ENCODE assay signal across 30 cellular contexts in genomic region chr10:120459185-120459584, GRCh38. TPM values are rescaled to one million over a fixed set of nuclear protein-coding genes. Genes with fewer than 3 reads are reported as not detected.
DNase-seq lines count a peak whose midpoint lies in the region; ATAC-seq and TF ChIP-seq lines count a peak whose summit lies in the region.
"Had no signal": no experiment of that assay in that cellular context is flagged by ENCODE, and none has a peak within 500 bp of the region (broad histone marks: within the 10 kb centered on the region; RNA-seq: fewer than 3 reads in every experiment).

No MANE protein-coding gene starts in this region.

- peaks cover 6% of the 10 kb centered on the region for H3K27me3 ChIP-seq in BE2C

- no peak for ATAC-seq in GM18498 (IDR thresholded peaks at IDR 0.05; ENCODE audit: unreplicated experiment)
- no peak for ATAC-seq in natural killer cell treated with Interleukin-12 subunit alpha and Interleukin-12 subunit beta and Interleukin-15 and Interleukin-18, amount 100 ng/mL, for 72 hours
- ATAC-seq: activated T-helper 17 cell treated with anti-CD3 and anti-CD28 coated beads, Interleukin-2, amount 50 U/mL, for 72 hours; heart right ventricle; left colon; stimulated activated effector memory CD8-positive, alpha-beta T cell treated with anti-CD3 and anti-CD28 coated beads, Interleukin-12 subunit alpha, Interleukin-12 subunit beta, amount 100 ng/mL, for 72 hours had no signal

- H3K4me1 ChIP-seq in BE2C, result peaks cover 4% of the 10 kb centered on the region

- DNase-seq in BE2C (peak; percentile 42), NCI-H69 (lab: John Stamatoyannopoulos, UW) (peak; percentile 37), iPS-NIHi7 (ENCODE audit: extremely low spot score) (no peak), coronary artery (ENCODE audit: low spot score) (no peak)
- DNase-seq in natural killer cell treated with Interleukin-12 subunit alpha and Interleukin-12 subunit beta and Interleukin-15 and Interleukin-18, amount 100 ng/mL, for 72 hours (ENCODE audit: low spot score), result no peak
- DNase-seq: activated B cell treated with CpG ODN at 0.5 μM for 24 hours; activated CD4-positive, alpha-beta T cell treated with anti-CD3 and anti-CD28 coated beads, Interleukin-2, amount 50 U/mL, for 48 hours; activated CD8-positive, alpha-beta memory T cell treated with anti-CD3 and anti-CD28 coated beads, Interleukin-2, amount 50 U/mL, for 4 hours; heart right ventricle; KBM-7; left colon; MG63; naive B cell; NCI-H1436 treated with DMSO at 0.1 percent for 48 hours; NCI-H510A; NK-92 treated with Interleukin-12 subunit alpha and Interleukin-12 subunit beta, amount 100 ng/mL, for 24 hours; spleen; stimulated activated CD4-positive, alpha-beta T cell treated with anti-CD3 and anti-CD28 coated beads, Interleukin-2, amount 100 ng/mL, for 48 hours; uterus had no signal

- H3K27ac ChIP-seq in cingulate gyrus (ENCODE audit: low read depth, low read length), result peak overlapping the region; percentile 39
- no peak overlapping the region for H3K27ac ChIP-seq in coronary artery
- H3K27ac ChIP-seq: epithelial cell of prostate, heart right ventricle, spleen, suprapubic skin, uterus had no signal

- H3K9me3 ChIP-seq in BE2C, result no peaks in the 10 kb centered on the region
- H3K9me3 ChIP-seq: heart right ventricle, MG63, spleen, suprapubic skin, uterus had no signal

- no peaks in the 10 kb centered on the region for H3K4me1 Mint-ChIP-seq in nephron
- H3K4me1 Mint-ChIP-seq in natural killer cell treated with Interleukin-12 subunit alpha and Interleukin-12 subunit beta and Interleukin-15 and Interleukin-18, amount 100 ng/mL, for 72 hours (ENCODE audit: low read depth in 2 of 2), result peaks cover 0 to 6% of the 10 kb centered on the region in 2 donors
- H3K4me1 Mint-ChIP-seq: activated naive CD4-positive, alpha-beta T cell treated with anti-CD3 and anti-CD28 coated beads, Interleukin-2, amount 50 U/mL, for 24 hours; activated T-helper 17 cell treated with anti-CD3 and anti-CD28 coated beads, Interleukin-2, amount 50 U/mL, for 72 hours; central memory CD8-positive, alpha-beta T cell; stimulated activated effector memory CD8-positive, alpha-beta T cell treated with anti-CD3 and anti-CD28 coated beads, Interleukin-12 subunit alpha, Interleukin-12 subunit beta, amount 100 ng/mL, for 72 hours had no signal

- peak overlapping the region in 2 of 3 experiments; percentile 6 to 31 for H3K4me3 Mint-ChIP-seq in nephron
- no peak overlapping the region for H3K4me3 Mint-ChIP-seq in natural killer cell treated with Interleukin-12 subunit alpha and Interleukin-12 subunit beta and Interleukin-15 and Interleukin-18, amount 100 ng/mL, for 72 hours
- H3K4me3 Mint-ChIP-seq: activated B cell treated with CpG ODN at 0.5 μM for 24 hours; activated naive CD4-positive, alpha-beta T cell treated with anti-CD3 and anti-CD28 coated beads, Interleukin-2, amount 50 U/mL, for 24 hours; activated T-helper 17 cell treated with anti-CD3 and anti-CD28 coated beads, Interleukin-2, amount 50 U/mL, for 72 hours; central memory CD8-positive, alpha-beta T cell; naive B cell; stimulated activated effector memory CD8-positive, alpha-beta T cell treated with anti-CD3 and anti-CD28 coated beads, Interleukin-12 subunit alpha, Interleukin-12 subunit beta, amount 100 ng/mL, for 72 hours had no signal

- H3K9me3 Mint-ChIP-seq in nephron, result no peaks in the 10 kb centered on the region
- H3K9me3 Mint-ChIP-seq in natural killer cell treated with Interleukin-12 subunit alpha and Interleukin-12 subunit beta and Interleukin-15 and Interleukin-18, amount 100 ng/mL, for 72 hours, result no peaks in the 10 kb centered on the region
- H3K9me3 Mint-ChIP-seq: activated B cell treated with CpG ODN at 0.5 μM for 24 hours; activated naive CD4-positive, alpha-beta T cell treated with anti-CD3 and anti-CD28 coated beads, Interleukin-2, amount 50 U/mL, for 24 hours; activated T-helper 17 cell treated with anti-CD3 and anti-CD28 coated beads, Interleukin-2, amount 50 U/mL, for 72 hours; central memory CD8-positive, alpha-beta T cell had no signal

- no peaks in the 10 kb centered on the region for H3K36me3 Mint-ChIP-seq in nephron (ENCODE audit: low read depth)
- no peaks in the 10 kb centered on the region for H3K36me3 Mint-ChIP-seq in natural killer cell treated with Interleukin-12 subunit alpha and Interleukin-12 subunit beta and Interleukin-15 and Interleukin-18, amount 100 ng/mL, for 72 hours
- H3K36me3 Mint-ChIP-seq: stimulated activated effector memory CD8-positive, alpha-beta T cell treated with anti-CD3 and anti-CD28 coated beads, Interleukin-12 subunit alpha, Interleukin-12 subunit beta, amount 100 ng/mL, for 72 hours had no signal

- H3K27ac Mint-ChIP-seq in nephron, result no peak overlapping the region
- H3K27ac Mint-ChIP-seq in natural killer cell treated with Interleukin-12 subunit alpha and Interleukin-12 subunit beta and Interleukin-15 and Interleukin-18, amount 100 ng/mL, for 72 hours, result no peak overlapping the region
- H3K27ac Mint-ChIP-seq: activated B cell treated with CpG ODN at 0.5 μM for 24 hours; activated naive CD4-positive, alpha-beta T cell treated with anti-CD3 and anti-CD28 coated beads, Interleukin-2, amount 50 U/mL, for 24 hours; activated T-helper 17 cell treated with anti-CD3 and anti-CD28 coated beads, Interleukin-2, amount 50 U/mL, for 72 hours; naive B cell; stimulated activated effector memory CD8-positive, alpha-beta T cell treated with anti-CD3 and anti-CD28 coated beads, Interleukin-12 subunit alpha, Interleukin-12 subunit beta, amount 100 ng/mL, for 72 hours had no signal

- H3K36me3 ChIP-seq in BE2C, result no peaks in the 10 kb centered on the region
- H3K36me3 ChIP-seq: heart right ventricle, MG63, spleen, suprapubic skin, uterus had no signal

- H3K27me3 Mint-ChIP-seq in nephron (ENCODE audit: low read depth), result peaks cover 76% of the 10 kb centered on the region
- H3K27me3 Mint-ChIP-seq in natural killer cell treated with Interleukin-12 subunit alpha and Interleukin-12 subunit beta and Interleukin-15 and Interleukin-18, amount 100 ng/mL, for 72 hours, result peaks cover 32 to 42% of the 10 kb centered on the region in 2 donors

- H3K4me3 ChIP-seq in BE2C (ENCODE audit: low read depth, low read length) (no peak overlapping the region; the same call in 1 of the 2 replicates), coronary artery (no peak overlapping the region)
- H3K4me3 ChIP-seq: heart right ventricle, MG63, spleen, suprapubic skin, uterus had no signal

- 0 out of 2 replicates have a peak, but pooled peaks have one; percentile 17 for TF ChIP-seq CTCF in BE2C (IDR thresholded peaks at IDR 0.05; ENCODE audit: low read depth, low read length)
- TF ChIP-seq CTCF in nephron (IDR thresholded peaks at IDR 0.05; ENCODE audit: unreplicated experiment in 3 of 3), result no peak
- TF ChIP-seq CTCF in coronary artery (IDR thresholded peaks at IDR 0.05), result no peak

RNA-seq across cellular contexts. Expression of gene PLPP4, which starts 2.2 kb away (rescaled TPM):
- 3.8 TPM for polyA plus RNA-seq in BE2C (2012; ENCODE audit: insufficient read depth, insufficient read length, low read depth)
- total RNA-seq in natural killer cell treated with Interleukin-12 subunit alpha and Interleukin-12 subunit beta and Interleukin-15 and Interleukin-18, amount 100 ng/mL, for 72 hours, result not detected
- total RNA-seq: activated B cell treated with CpG ODN at 0.5 μM for 24 hours; activated T-helper 17 cell treated with anti-CD3 and anti-CD28 coated beads, Interleukin-2, amount 50 U/mL, for 72 hours; heart right ventricle; mesenteric fat pad; spleen; T-helper 2 cell treated with Interferon-gamma antibody and Interleukin-4, amounts not matched to agents 100 ng/mL and 5 ng/mL, for 36 hours had no signal
- polyA plus RNA-seq: heart right ventricle, spleen had no signal

Comparison
In these comparisons a context has a peak if more than half of its experiments do, and no peak if none do; other contexts are left out.
1. DNase-seq: peak in BE2C (single experiment) and NCI-H69 (single experiment); none in iPS-NIHi7 (single experiment), coronary artery (single experiment) and natural killer cell treated with Interleukin-12 subunit alpha and Interleukin-12 subunit beta and Interleukin-15 and Interleukin-18, amount 100 ng/mL, for 72 hours (single experiment).